Comparison of ENCODE assay signal across 29 cellular contexts in genomic region chr4:1756079-1756478, GRCh38. TPM values are rescaled to one million over a fixed set of nuclear protein-coding genes. Genes with fewer than 3 reads are reported as not detected.
DNase-seq lines count a peak whose midpoint lies in the region; ATAC-seq, FAIRE-seq and TF ChIP-seq lines count a peak whose summit lies in the region.
"Had no signal": no experiment of that assay in that cellular context is flagged by ENCODE, and none has a peak within 500 bp of the region (broad histone marks: within the 10 kb centered on the region; RNA-seq: fewer than 3 reads in every experiment).

No MANE protein-coding gene starts in this region.

- POLR2A ChIA-PET in HEK293 (lab: Yijun Ruan, JAX): no interaction called here
- POLR2A ChIA-PET in endothelial cell of umbilical vein (lab: Charles Lee): no interaction called here
- POLR2A ChIA-PET in activated CD8-positive, alpha-beta T cell treated with anti-CD3 and anti-CD28 coated beads for 36 hours (lab: Charles Lee): no interaction called here
- POLR2A ChIA-PET in MCF 10A (lab: Yijun Ruan, JAX): no interaction called here

- no peaks in the 10 kb centered on the region for H3K9me3 Mint-ChIP-seq in neural crest cell
- no peaks in the 10 kb centered on the region for H3K9me3 Mint-ChIP-seq in activated CD8-positive, alpha-beta T cell treated with anti-CD3 and anti-CD28 coated beads for 36 hours
- H3K9me3 Mint-ChIP-seq in MCF 10A (ENCODE audit: unreplicated experiment): no peaks in the 10 kb centered on the region
- H3K9me3 Mint-ChIP-seq: CD4-positive, alpha-beta memory T cell; GM23338; H9; HFFc6 had no signal

- H3K9ac ChIP-seq in endothelial cell of umbilical vein (replicated peaks; ENCODE audit: extremely low read depth, insufficient read depth, low read length): peak overlapping the region; percentile 43

- no peaks in the 10 kb centered on the region for H3K4me1 ChIP-seq in HEK293 (ENCODE audit: control insufficient read depth, insufficient read depth, low read length)
- peaks cover 8% of the 10 kb centered on the region for H3K4me1 ChIP-seq in endothelial cell of umbilical vein (ENCODE audit: control insufficient read depth, extremely low read depth, insufficient read depth, low read length)

- no peaks in the 10 kb centered on the region for H3K9me1 ChIP-seq in endothelial cell of umbilical vein (replicated peaks; ENCODE audit: control insufficient read depth, extremely low read depth, insufficient read depth, low read length)

- H3K4me3 ChIP-seq in HEK293 (ENCODE audit: low read depth, low read length) (no peak overlapping the region), endothelial cell of umbilical vein (replicated peaks in 1 of 3; ENCODE audit: insufficient read depth in 1 of 3, low read depth in 1 of 3, low read length in 3 of 3) (no peak overlapping the region)
- H3K4me3 ChIP-seq: A549, GM12878, GM23338 had no signal

- H3K27ac ChIP-seq in HEK293 (ENCODE audit: extremely low read depth, low read depth, low read length) (no peak overlapping the region), endothelial cell of umbilical vein (ENCODE audit: insufficient read depth, low read depth, low read length) (no peak overlapping the region)
- H3K27ac ChIP-seq: A549 had no signal

- H3K27me3 ChIP-seq in endothelial cell of umbilical vein (ENCODE audit: control insufficient read depth in 2 of 2, insufficient read depth in 2 of 2, low read length in 2 of 2): no peaks in the 10 kb centered on the region

- no peak overlapping the region for H3K4me3 Mint-ChIP-seq in neural crest cell
- H3K4me3 Mint-ChIP-seq in activated CD8-positive, alpha-beta T cell treated with anti-CD3 and anti-CD28 coated beads for 36 hours: no peak overlapping the region
- H3K4me3 Mint-ChIP-seq in MCF 10A (ENCODE audit: unreplicated experiment): no peak overlapping the region
- H3K4me3 Mint-ChIP-seq: CD4-positive, alpha-beta memory T cell; GM23338; H9; HFFc6 had no signal

- H3K4me1 Mint-ChIP-seq in neural crest cell (peaks cover 5% of the 10 kb centered on the region), MCF 10A (ENCODE audit: insufficient read depth, unreplicated experiment) (peaks cover 6% of the 10 kb centered on the region)
- H3K4me1 Mint-ChIP-seq in activated CD8-positive, alpha-beta T cell treated with anti-CD3 and anti-CD28 coated beads for 36 hours (ENCODE audit: low read depth): peaks cover 4% of the 10 kb centered on the region
- H3K4me1 Mint-ChIP-seq: CD4-positive, alpha-beta memory T cell had no signal

- CTCF ChIA-PET in HEK293 (lab: Yijun Ruan, JAX): no interaction called here
- CTCF ChIA-PET in endothelial cell of umbilical vein (lab: Charles Lee): interaction anchor here (0.9 to 2.0 kb wide), 4 partner anchors 9 to 54 kb away, joined by 3 to 16 read pairs (median 4); no protein-coding TSS in a partner anchor
- CTCF ChIA-PET in activated CD8-positive, alpha-beta T cell treated with anti-CD3 and anti-CD28 coated beads for 36 hours (lab: Charles Lee): interaction anchor here (0.7 to 1.1 kb wide), 2 partner anchors 9 to 30 kb away, joined by 3 read pairs; no protein-coding TSS in a partner anchor
- CTCF ChIA-PET in MCF 10A (lab: Yijun Ruan, JAX): interaction anchor here (0.9 kb wide), 1 partner anchor 29 kb away, joined by 3 read pairs; no protein-coding TSS in a partner anchor

- intact Hi-C loops in endothelial cell of umbilical vein (cut with micrococcal nuclease) (no loop called here), MCF 10A (cut with micrococcal nuclease) (no loop called here)
- intact Hi-C loops in activated CD8-positive, alpha-beta T cell treated with anti-CD3 and anti-CD28 coated beads for 36 hours (cut with micrococcal nuclease): no loop called here

- no peaks in the 10 kb centered on the region for H3K9me3 ChIP-seq in HEK293 (ENCODE audit: control insufficient read depth, insufficient read depth, low read depth, low read length)
- H3K9me3 ChIP-seq in endothelial cell of umbilical vein (replicated peaks; ENCODE audit: control insufficient read depth, insufficient read depth, low read length): no peaks in the 10 kb centered on the region
- H3K9me3 ChIP-seq: A549, Caco-2 had no signal

- no peaks in the 10 kb centered on the region for H3K36me3 Mint-ChIP-seq in neural crest cell (ENCODE audit: low read depth)
- no peaks in the 10 kb centered on the region for H3K36me3 Mint-ChIP-seq in activated CD8-positive, alpha-beta T cell treated with anti-CD3 and anti-CD28 coated beads for 36 hours (ENCODE audit: low read depth)
- H3K36me3 Mint-ChIP-seq in MCF 10A (ENCODE audit: insufficient read depth, unreplicated experiment): no peaks in the 10 kb centered on the region
- H3K36me3 Mint-ChIP-seq: CD4-positive, alpha-beta memory T cell had no signal

- peak; percentile 36 for DNase-seq in SK-N-DZ (ENCODE audit: low spot score)
- DNase-seq in endothelial cell of umbilical vein (ENCODE audit: low read depth, low spot score): peak; percentile 59
- DNase-seq in neural crest cell (ENCODE audit: low read depth, low spot score): no peak
- DNase-seq in activated CD8-positive, alpha-beta T cell treated with anti-CD3 and anti-CD28 coated beads for 36 hours: no peak
- DNase-seq in midbrain (lab: John Stamatoyannopoulos, UW): no peak
- DNase-seq in MCF 10A (ENCODE audit: unreplicated experiment): no peak
- no peak for DNase-seq in hippocampal formation (lab: John Stamatoyannopoulos, UW)
- DNase-seq: C1 segment of cervical spinal cord; Caco-2; CD4-positive, alpha-beta memory T cell; DMS79; EL; GDM1; H9; HFFc6; KG1; MM.1S; NCI-H1048; NCI-H1417; NCI-H1694; NCI-H2029 treated with DMSO at 0.1 percent for 48 hours; NCI-H2227 treated with DMSO at 0.1 percent for 48 hours; NCI-H69; SIG-M5 had no signal

- H3K36me3 ChIP-seq in HEK293 (ENCODE audit: control insufficient read depth in 2 of 2, insufficient read depth in 1 of 2, low read length in 2 of 2) (no peaks in the 10 kb centered on the region), endothelial cell of umbilical vein (ENCODE audit: control insufficient read depth in 2 of 2, extremely low read depth in 1 of 2, insufficient read depth in 2 of 2, low read length in 2 of 2) (no peaks in the 10 kb centered on the region)

- dilution Hi-C loops in endothelial cell of umbilical vein (cut with MboI; ENCODE audit: extremely low pct_ligation_motif_present, low sequenced_read_pairs): no loop called here

- no peak for ATAC-seq in activated CD8-positive, alpha-beta T cell treated with anti-CD3 and anti-CD28 coated beads for 36 hours
- ATAC-seq: A549, GM12878, GM23338 had no signal

- TF ChIP-seq POLR2A in endothelial cell of umbilical vein (IDR thresholded peaks at IDR 0.05; ENCODE audit: low read depth, low read length): no peak

- H3K4me2 ChIP-seq in endothelial cell of umbilical vein (ENCODE audit: insufficient read depth, low read length): no peak overlapping the region
- H3K4me2 ChIP-seq: A549, GM23338 had no signal

- H2AFZ ChIP-seq in endothelial cell of umbilical vein (ENCODE audit: low read depth, low read length): peak overlapping the region; percentile 82
- H2AFZ ChIP-seq: GM23338 had no signal

- BruUV-seq in endothelial cell of umbilical vein (replicated peaks; lab: Mats Ljungman, UMichigan): no TSS peak
- no TSS peak for BruUV-seq in MCF 10A (replicated peaks; lab: Mats Ljungman, UMichigan)

- TF ChIP-seq CTCF in HEK293 (tag by site-specific recombination; IDR thresholded peaks at IDR 0.05) (no peak), endothelial cell of umbilical vein (IDR thresholded peaks at IDR 0.05; ENCODE audit: extremely low read depth in 1 of 2, insufficient read depth in 1 of 2, low read depth in 1 of 2, low read length in 2 of 2) (no peak), neural crest cell (conservative IDR thresholded peaks at IDR 0.05) (no peak), MCF 10A (IDR thresholded peaks at IDR 0.05; ENCODE audit: unreplicated experiment) (no peak)
- TF ChIP-seq CTCF in activated CD8-positive, alpha-beta T cell treated with anti-CD3 and anti-CD28 coated beads for 36 hours (IDR thresholded peaks at IDR 0.05): no peak

- H3K79me2 ChIP-seq in endothelial cell of umbilical vein (ENCODE audit: control insufficient read depth, insufficient read depth, low read length): no peaks in the 10 kb centered on the region

- H3K27me3 Mint-ChIP-seq in neural crest cell (ENCODE audit: low read depth): no peaks in the 10 kb centered on the region
- no peaks in the 10 kb centered on the region for H3K27me3 Mint-ChIP-seq in activated CD8-positive, alpha-beta T cell treated with anti-CD3 and anti-CD28 coated beads for 36 hours
- no peaks in the 10 kb centered on the region for H3K27me3 Mint-ChIP-seq in MCF 10A (ENCODE audit: insufficient read depth, unreplicated experiment)
- H3K27me3 Mint-ChIP-seq: CD4-positive, alpha-beta memory T cell had no signal

- H3K27ac Mint-ChIP-seq in neural crest cell (ENCODE audit: unreplicated experiment) (peak overlapping the region; percentile 43), MCF 10A (ENCODE audit: low read depth, unreplicated experiment) (no peak overlapping the region)
- no peak overlapping the region for H3K27ac Mint-ChIP-seq in activated CD8-positive, alpha-beta T cell treated with anti-CD3 and anti-CD28 coated beads for 36 hours
- H3K27ac Mint-ChIP-seq: CD4-positive, alpha-beta memory T cell; GM23338; HFFc6 had no signal

- no peaks in the 10 kb centered on the region for H4K20me1 ChIP-seq in endothelial cell of umbilical vein (replicated peaks; ENCODE audit: control insufficient read depth, extremely low read depth, insufficient read depth, low read length)

- FAIRE-seq in endothelial cell of umbilical vein (lab: Jason Lieb, UNC): peak; percentile 4
- FAIRE-seq: A549, GM12878, HTR-8/SVneo had no signal

RNA-seq across cellular contexts. Expression of gene TACC3, which starts 34.8 kb away (rescaled TPM):
- 28.0 and 30.2 TPM in 2 replicates for polyA plus RNA-seq in SK-N-DZ (2014; cell fraction: cytosol; rRNA removed)
- 90.5 and 232 TPM in 2 replicates for polyA plus RNA-seq in SK-N-DZ (2014; cell fraction: nucleus; rRNA removed)
- total RNA-seq in endothelial cell of umbilical vein: 123 and 135 TPM in 2 replicates
- polyA plus RNA-seq in endothelial cell of umbilical vein: 41.2 and 54.5 TPM in 2 replicates
- 56.0 and 64.2 TPM in 2 replicates for polyA plus RNA-seq in endothelial cell of umbilical vein (2011; cell fraction: cytosol; rRNA removed)
- polyA plus RNA-seq in endothelial cell of umbilical vein (2011; cell fraction: nucleus; rRNA removed): 132 and 166 TPM in 2 replicates
- polyA plus RNA-seq in endothelial cell of umbilical vein (2012): 32.3 and 77.6 TPM in 2 replicates
- polyA minus RNA-seq in endothelial cell of umbilical vein: 18.0 and 19.3 TPM in 2 replicates
- 23.2 TPM for polyA minus RNA-seq in endothelial cell of umbilical vein (2011; cell fraction: cytosol; rRNA and poly(A)+ RNA removed)
- 28.0 and 30.7 TPM in 2 replicates for polyA minus RNA-seq in endothelial cell of umbilical vein (2011; cell fraction: nucleus; rRNA and poly(A)+ RNA removed)
- total RNA-seq in neural crest cell: 159 and 165 TPM in 2 replicates
- total RNA-seq in activated CD8-positive, alpha-beta T cell treated with anti-CD3 and anti-CD28 coated beads for 36 hours: 100 to 1,000 TPM; 190 to 200 TPM
- 53.0 and 69.8 TPM in 2 replicates for total RNA-seq in MCF 10A (2022)

RNA-seq across cellular contexts. Expression of gene TMEM129, which starts 35.0 kb away (rescaled TPM):
- polyA plus RNA-seq in SK-N-DZ (2014; cell fraction: cytosol; rRNA removed): 77.3 and 81.6 TPM in 2 replicates
- polyA plus RNA-seq in SK-N-DZ (2014; cell fraction: nucleus; rRNA removed): 124 and 144 TPM in 2 replicates
- total RNA-seq in endothelial cell of umbilical vein: 23.2 and 24.8 TPM in 2 replicates
- polyA plus RNA-seq in endothelial cell of umbilical vein: 33.2 and 53.7 TPM in 2 replicates
- polyA plus RNA-seq in endothelial cell of umbilical vein (2011; cell fraction: cytosol; rRNA removed): 19.8 and 29.5 TPM in 2 replicates
- polyA plus RNA-seq in endothelial cell of umbilical vein (2011; cell fraction: nucleus; rRNA removed): 22.0 and 24.0 TPM in 2 replicates
- polyA plus RNA-seq in endothelial cell of umbilical vein (2012): 11.7 and 14.3 TPM in 2 replicates
- polyA minus RNA-seq in endothelial cell of umbilical vein: 15.1 and 18.8 TPM in 2 replicates
- 10.2 TPM for polyA minus RNA-seq in endothelial cell of umbilical vein (2011; cell fraction: cytosol; rRNA and poly(A)+ RNA removed)
- polyA minus RNA-seq in endothelial cell of umbilical vein (2011; cell fraction: nucleus; rRNA and poly(A)+ RNA removed): 7.0 and 9.7 TPM in 2 replicates
- 36.6 and 37.4 TPM in 2 replicates for total RNA-seq in neural crest cell
- 10 to 100 TPM; 17.8 to 18.2 TPM for total RNA-seq in activated CD8-positive, alpha-beta T cell treated with anti-CD3 and anti-CD28 coated beads for 36 hours
- total RNA-seq in MCF 10A (2022): 25.5 and 38.3 TPM in 2 replicates

RNA-seq across cellular contexts. Expression of gene FGFR3, which starts 37.0 kb away (rescaled TPM):
- 1.0 and 3.2 TPM in 2 replicates for polyA plus RNA-seq in SK-N-DZ (2014; cell fraction: cytosol; rRNA removed)
- 16.5 and 20.3 TPM in 2 replicates for polyA plus RNA-seq in SK-N-DZ (2014; cell fraction: nucleus; rRNA removed)
- total RNA-seq in endothelial cell of umbilical vein (1.2 TPM in 2 replicates), neural crest cell (42.5 and 48.1 TPM in 2 replicates), MCF 10A (2022) (2.5 and 6.5 TPM in 2 replicates)
- 0.73 and 0.92 TPM in 2 replicates for polyA plus RNA-seq in endothelial cell of umbilical vein
- polyA plus RNA-seq in endothelial cell of umbilical vein (2011; cell fraction: cytosol; rRNA removed): 0.48 and 0.63 TPM in 2 replicates
- polyA plus RNA-seq in endothelial cell of umbilical vein (2011; cell fraction: nucleus; rRNA removed): 3.4 and 4.4 TPM in 2 replicates
- 0.46 and 0.60 TPM in 2 replicates for polyA plus RNA-seq in endothelial cell of umbilical vein (2012)
- 1.6 and 1.7 TPM in 2 replicates for polyA minus RNA-seq in endothelial cell of umbilical vein
- polyA minus RNA-seq in endothelial cell of umbilical vein (2011; cell fraction: cytosol; rRNA and poly(A)+ RNA removed): 5.6 TPM
- polyA minus RNA-seq in endothelial cell of umbilical vein (2011; cell fraction: nucleus; rRNA and poly(A)+ RNA removed): 1.1 and 1.3 TPM in 2 replicates
- 1 to 10 TPM in 1 of 2 experiments, under 1 TPM in 1; 0.07 to 1.0 TPM for total RNA-seq in activated CD8-positive, alpha-beta T cell treated with anti-CD3 and anti-CD28 coated beads for 36 hours
- polyA plus RNA-seq: CD4-positive, alpha-beta memory T cell had no signal

RNA-seq across cellular contexts. Expression of gene SLBP, which starts 44.0 kb away (rescaled TPM):
- 169 and 184 TPM in 2 replicates for polyA plus RNA-seq in SK-N-DZ (2014; cell fraction: cytosol; rRNA removed)
- polyA plus RNA-seq in SK-N-DZ (2014; cell fraction: nucleus; rRNA removed): 100 and 125 TPM in 2 replicates
- total RNA-seq in endothelial cell of umbilical vein (62.7 and 63.1 TPM in 2 replicates), neural crest cell (60.2 and 64.8 TPM in 2 replicates), MCF 10A (2022) (37.1 and 43.5 TPM in 2 replicates)
- 41.2 and 48.3 TPM in 2 replicates for polyA plus RNA-seq in endothelial cell of umbilical vein
- 57.1 and 65.0 TPM in 2 replicates for polyA plus RNA-seq in endothelial cell of umbilical vein (2011; cell fraction: cytosol; rRNA removed)
- 37.7 and 48.4 TPM in 2 replicates for polyA plus RNA-seq in endothelial cell of umbilical vein (2011; cell fraction: nucleus; rRNA removed)
- 53.0 and 69.2 TPM in 2 replicates for polyA plus RNA-seq in endothelial cell of umbilical vein (2012)
- 27.3 and 28.7 TPM in 2 replicates for polyA minus RNA-seq in endothelial cell of umbilical vein
- polyA minus RNA-seq in endothelial cell of umbilical vein (2011; cell fraction: cytosol; rRNA and poly(A)+ RNA removed): 42.8 TPM
- 12.9 and 13.2 TPM in 2 replicates for polyA minus RNA-seq in endothelial cell of umbilical vein (2011; cell fraction: nucleus; rRNA and poly(A)+ RNA removed)
- 100 to 1,000 TPM; 115 to 117 TPM for total RNA-seq in activated CD8-positive, alpha-beta T cell treated with anti-CD3 and anti-CD28 coated beads for 36 hours

Comparison
In these comparisons a context has a peak if more than half of its experiments do, and no peak if none do; other contexts are left out.
1. DNase-seq: peak in SK-N-DZ (single experiment) and endothelial cell of umbilical vein (single experiment); none in neural crest cell (single experiment), activated CD8-positive, alpha-beta T cell treated with anti-CD3 and anti-CD28 coated beads for 36 hours (single experiment), midbrain (single experiment), MCF 10A (single experiment) and hippocampal formation (0 of 2).